Comparison of ENCODE assay signal across 8 cellular contexts in the genomic region with DNA sequence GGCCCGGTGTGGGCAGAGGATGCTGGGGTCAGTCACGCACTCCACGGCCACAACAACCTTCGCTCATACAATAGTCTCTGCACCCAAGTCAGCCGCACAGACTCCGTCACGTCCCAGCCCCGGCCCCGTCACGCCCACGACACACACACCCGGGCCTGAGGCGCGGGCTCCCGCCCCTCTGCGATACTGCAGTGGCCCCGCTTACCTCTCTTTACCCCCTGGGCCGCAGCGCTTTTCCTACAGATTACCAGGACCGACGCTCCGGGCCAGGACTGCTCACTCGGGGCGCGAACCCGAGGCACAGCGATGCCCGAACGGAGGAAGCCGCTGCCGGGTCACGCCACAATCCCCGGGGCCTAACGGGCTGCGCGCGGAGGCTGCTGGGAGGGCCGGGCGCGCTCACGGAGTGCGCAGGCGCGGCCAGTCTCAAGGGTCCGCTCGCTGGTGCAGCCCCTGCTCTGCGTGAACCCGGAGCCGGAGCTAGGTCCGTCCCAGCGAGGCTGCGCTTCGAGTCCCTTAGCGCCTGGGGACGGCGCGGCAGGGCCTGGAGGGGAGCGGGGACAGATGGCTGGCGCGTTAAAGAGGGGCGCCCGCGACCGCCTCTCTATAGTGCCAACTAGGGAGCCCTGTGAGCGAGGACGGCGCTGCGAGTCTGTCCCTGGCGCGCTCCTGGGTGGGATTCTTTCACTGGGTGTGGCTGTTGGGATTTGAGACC. TPM values are rescaled to one million over a fixed set of nuclear protein-coding genes. Genes with fewer than 3 reads are reported as not detected.
DNase-seq lines count a peak whose midpoint lies in the region; ATAC-seq and TF ChIP-seq lines count a peak whose summit lies in the region.

Gene ZFP82, minus strand, starts transcription at position 358 of the 715 bp plus-strand sequence. CDS start 8,855 bp downstream, outside the sequence.

- intact Hi-C loops in Caco-2 (cut with micrococcal nuclease; ENCODE audit: unreplicated experiment) (loop anchor here (2.0 kb wide), 1 partner anchor 110 kb away; the partner anchor contains the start of gene ZNF260), right cardiac atrium (cut with DNase I) (no loop called here)

- H3K36me3 ChIP-seq in Caco-2 (ENCODE audit: control insufficient read depth, insufficient read depth, low read length) (no peaks in the 10 kb centered on the region), urinary bladder (ENCODE audit: insufficient read depth) (no peaks in the 10 kb centered on the region)

- peak within 1 kb of the TSS; percentile 97 for H3K4me3 Mint-ChIP-seq in Caco-2 (ENCODE audit: unreplicated experiment)
- peak within 1 kb of the TSS; percentile 91 to 96 (median 94) for H3K4me3 Mint-ChIP-seq in T-cell

- POLR2A ChIA-PET in Caco-2 (lab: Charles Lee) = interaction anchor here (0.6 kb wide), 1 partner anchor 88 kb away, joined by 20 read pairs; no protein-coding TSS in a partner anchor
- POLR2A ChIA-PET in T-cell (lab: Charles Lee) = interaction anchor here in 1 of 2 donors (0.6 to 1.0 kb wide), 2 partner anchors 11 to 203 kb away, joined by 3 read pairs; partner anchors contain the start of genes ZNF146 and ZNF565

- H3K9me3 ChIP-seq in Caco-2 (peaks cover 13% of the 10 kb centered on the region), right cardiac atrium (ENCODE audit: control insufficient read depth, low read length) (no peaks in the 10 kb centered on the region)

- WGBS in right cardiac atrium = under 1% methylated on average over 70 of the region's 70 CpGs
- under 1% methylated on average over 70 of the region's 70 CpGs for WGBS in urinary bladder

- H3K27ac ChIP-seq in right cardiac atrium (ENCODE audit: low read length) (peak within 1 kb of the TSS; percentile 86), urinary bladder (ENCODE audit: low read depth) (peak within 1 kb of the TSS; percentile 78)

- no TSS peak for BruUV-seq in Caco-2 (replicated peaks; lab: Mats Ljungman, UMichigan)

- DNase-seq in Caco-2 (peak; percentile 70 to 80), M059J (ENCODE audit: low read depth) (peak; percentile 71), T-cell (peak; percentile 31 to 79 (median 65)), amygdala (lab: John Stamatoyannopoulos, UW) (peak in 55 of 56 donors; percentile 18 to 88 (median 66)), right cardiac atrium (peak; percentile 87 to 95 (median 95)), pulmonary artery endothelial cell (ENCODE audit: low read depth, low spot score) (peak; percentile 44)

- H3K9me3 Mint-ChIP-seq in Caco-2 (ENCODE audit: unreplicated experiment) = no peaks in the 10 kb centered on the region
- peaks cover 7 to 26% (median 21%) of the 10 kb centered on the region in 3 donors for H3K9me3 Mint-ChIP-seq in T-cell

- H3K4me1 Mint-ChIP-seq in Caco-2 (ENCODE audit: low read depth, unreplicated experiment) (no peaks in the 10 kb centered on the region), T-cell (peaks cover 19 to 28% (median 25%) of the 10 kb centered on the region in 3 donors)

- H3K27me3 ChIP-seq in Caco-2 (replicated peaks; ENCODE audit: control insufficient read depth, insufficient read depth, low read length) (no peaks in the 10 kb centered on the region), right cardiac atrium (ENCODE audit: control insufficient read depth, insufficient read depth) (no peaks in the 10 kb centered on the region)

- ATAC-seq in GM21528 (IDR thresholded peaks at IDR 0.05; ENCODE audit: low FRiP score, unreplicated experiment) (peak; percentile 83), T-cell (replicated peaks in 1 of 4) (peak; percentile 91 to 93 (median 91)), right cardiac atrium (peak; percentile 97 to 98)

- H3K36me3 Mint-ChIP-seq in Caco-2 (ENCODE audit: insufficient read depth, unreplicated experiment) (peaks cover 9% of the 10 kb centered on the region), T-cell (peaks cover 32% of the 10 kb centered on the region)

- no peak for TF ChIP-seq CTCF in Caco-2 (IDR thresholded peaks at IDR 0.05; ENCODE audit: insufficient read depth in 1 of 2, low read depth in 1 of 2, low read length in 1 of 2, severe bottlenecking in 1 of 2, unreplicated experiment in 1 of 2)

- peak within 1 kb of the TSS; percentile 61 for H3K4me3 ChIP-seq in Caco-2 (ENCODE audit: low read depth, low read length)
- peak within 1 kb of the TSS; percentile 65 for H3K4me3 ChIP-seq in right cardiac atrium (ENCODE audit: low read length)
- H3K4me3 ChIP-seq in urinary bladder (ENCODE audit: low read depth, low read length) = peak within 1 kb of the TSS; percentile 81

- H3K27ac Mint-ChIP-seq in Caco-2 (ENCODE audit: unreplicated experiment) = peak within 1 kb of the TSS; percentile 92
- peak within 1 kb of the TSS; percentile 89 to 90 for H3K27ac Mint-ChIP-seq in T-cell

- H3K27me3 Mint-ChIP-seq in Caco-2 (ENCODE audit: insufficient read depth, unreplicated experiment) (no peaks in the 10 kb centered on the region), T-cell (peaks cover 20 to 22% of the 10 kb centered on the region in 2 donors)

- no peaks in the 10 kb centered on the region for H3K4me1 ChIP-seq in Caco-2
- H3K4me1 ChIP-seq in right cardiac atrium (ENCODE audit: control insufficient read depth, insufficient read depth, low read length) = peaks cover 4% of the 10 kb centered on the region
- no peaks in the 10 kb centered on the region for H3K4me1 ChIP-seq in urinary bladder (ENCODE audit: insufficient read depth)

- CTCF ChIA-PET in Caco-2 (lab: Charles Lee) = no interaction called here
- CTCF ChIA-PET in T-cell (lab: Charles Lee) = interaction anchor here in 1 of 2 donors (0.7 kb wide), 1 partner anchor 69 kb away, joined by 6 read pairs; no protein-coding TSS in a partner anchor

RNA-seq across cellular contexts. Expression of gene ZFP82, which starts in this region (rescaled TPM):
- total RNA-seq in Caco-2 (2022) (3.6 and 3.7 TPM in 2 replicates), T-cell (1 to 10 TPM; 2.9 to 8.8 (median 8.2) TPM), right cardiac atrium (1 to 10 TPM; 4.7 to 6.0 (median 5.3) TPM), pulmonary artery endothelial cell (3.6 and 5.0 TPM in 2 replicates), urinary bladder (22.6 TPM)
- 8.9 and 10.1 TPM in 2 replicates for total RNA-seq in M059J (2014; rRNA removed; shearing (Covaris generic))
- polyA plus RNA-seq in right cardiac atrium (3.1 TPM), urinary bladder (4.2 TPM)

Comparison
In these comparisons a context has a peak if more than half of its experiments do, and no peak if none do; other contexts are left out.
1. Peak in every context shown above with its lines: DNase-seq, ATAC-seq, H3K4me3 ChIP-seq and H3K27ac ChIP-seq.
2. DNase-seq: peak in every context shown above with its lines; median percentile 95 in right cardiac atrium; 75 in Caco-2; 71 in M059J; 66 in amygdala; 65 in T-cell; 44 in pulmonary artery endothelial cell.